19 cellular contexts compared by ENCODE assay signal in the genomic region with DNA sequence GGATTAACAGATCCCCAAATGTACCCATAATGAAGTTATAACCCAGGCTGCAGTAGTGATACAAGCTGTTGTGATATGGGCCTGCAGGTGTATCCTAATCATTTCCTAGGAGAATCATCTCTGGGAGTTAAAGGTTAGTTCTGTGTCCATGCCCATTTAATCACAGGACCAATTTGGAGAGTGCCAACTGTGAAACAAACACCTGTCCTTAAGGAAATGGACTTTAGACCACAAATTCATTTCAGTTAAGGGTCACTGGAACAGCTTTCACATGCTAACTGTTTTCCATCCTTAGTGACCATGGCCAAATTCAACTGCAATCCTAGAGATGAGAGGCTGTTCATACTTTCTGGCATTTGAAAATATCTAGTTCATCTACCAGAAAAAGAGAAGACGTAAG.
DNase-seq lines count a peak whose midpoint lies in the region; ATAC-seq, FAIRE-seq and TF ChIP-seq lines count a peak whose summit lies in the region.
"Had no signal": no experiment of that assay in that cellular context is flagged by ENCODE, and none has a peak within 500 bp of the region (broad histone marks: within the 10 kb centered on the region; RNA-seq: fewer than 3 reads in every experiment).

No MANE protein-coding gene starts in this region.

- FAIRE-seq in pancreas (lab: Jason Lieb, UNC), result no peak
- FAIRE-seq: GM12892, K562 had no signal

- no peaks in the 10 kb centered on the region for H3K36me3 ChIP-seq in pancreas
- no peaks in the 10 kb centered on the region for H3K36me3 ChIP-seq in prostate gland

- H3K4me3 ChIP-seq in pancreas (no peak overlapping the region), prostate gland (no peak overlapping the region)
- H3K4me3 ChIP-seq: K562 had no signal

- WGBS in pancreas, 2 donors, result 58 to 65% methylated on average over 1 of the region's 1 CpG
- 89% methylated on average over 1 of the region's 1 CpG for WGBS in prostate gland

- no peaks in the 10 kb centered on the region for H3K4me1 ChIP-seq in pancreas
- H3K4me1 ChIP-seq in prostate gland (replicated peaks), result no peaks in the 10 kb centered on the region

- DNase-seq in DMS53 treated with DMSO at 0.1 percent for 48 hours (lab: John Stamatoyannopoulos, UW; ENCODE audit: unreplicated experiment) (peak; percentile 21), NCI-H69 (lab: John Stamatoyannopoulos, UW) (peak; percentile 80), left colon (no peak), pancreas (no peak), prostate gland (ENCODE audit: low spot score) (no peak), substantia nigra (lab: John Stamatoyannopoulos, UW) (no peak)
- DNase-seq: AML-193, DMS79, GOT3, NCI-H1105 treated with DMSO at 0.1 percent for 48 hours, NCI-H187 treated with DMSO at 0.1 percent for 48 hours, PC-3, SIG-M5 had no signal

- ATAC-seq in left colon (peak; percentile 63), pancreas (peak in 3 of 4 donors; percentile 36 to 50 (median 36)), GM19467 (IDR thresholded peaks at IDR 0.05; ENCODE audit: unreplicated experiment) (no peak)
- ATAC-seq: HCT116, K562, PC-3 had no signal

- TF ChIP-seq POLR2A in prostate gland (IDR thresholded peaks at IDR 0.05), result no peak

- intact Hi-C loops in left colon (cut with DNase I, micrococcal nuclease), result no loop called here
- intact Hi-C loops in pancreas (cut with DNase I), result no loop called here
- intact Hi-C loops in prostate gland (cut with DNase I), result no loop called here

- H3K27ac ChIP-seq in pancreas (no peak overlapping the region), prostate gland (no peak overlapping the region), substantia nigra (ENCODE audit: low read depth, low read length, poor library complexity, severe bottlenecking) (no peak overlapping the region)
- H3K27ac ChIP-seq: C4-2B, RWPE1 had no signal

- no peaks in the 10 kb centered on the region for H3K9me3 ChIP-seq in pancreas
- no peaks in the 10 kb centered on the region for H3K9me3 ChIP-seq in prostate gland

- TF ChIP-seq CTCF in pancreas (IDR thresholded peaks at IDR 0.05), result no peak
- TF ChIP-seq CTCF in prostate gland (IDR thresholded peaks at IDR 0.05), result no peak

- no peaks in the 10 kb centered on the region for H3K27me3 ChIP-seq in pancreas
- H3K27me3 ChIP-seq in prostate gland (replicated peaks; ENCODE audit: insufficient read depth), result no peaks in the 10 kb centered on the region

Comparison
In these comparisons a context has a peak if more than half of its experiments do, and no peak if none do; other contexts are left out.
1. DNase-seq: peak in DMS53 treated with DMSO at 0.1 percent for 48 hours (single experiment) and NCI-H69 (single experiment); none in left colon (0 of 2), pancreas (0 of 6), prostate gland (single experiment) and substantia nigra (0 of 49).